8 cellular contexts compared by ENCODE assay signal in genomic region chr2:55885129-55885943, GRCh38. TPM values are rescaled to one million over a fixed set of nuclear protein-coding genes. Genes with fewer than 3 reads are reported as not detected.
DNase-seq lines count a peak whose midpoint lies in the region; ATAC-seq, FAIRE-seq and TF ChIP-seq lines count a peak whose summit lies in the region.

No MANE protein-coding gene starts in this region.

- 7% methylated on average over 11 of the region's 11 CpGs for WGBS in K562 (ENCODE audit: insufficient coverage, low coverage, missing lambda C conversion rate)
- 59 to 65% methylated on average over 11 of the region's 11 CpGs for WGBS in tibial nerve, 2 donors

- no peaks in the 10 kb centered on the region for H3K9me1 ChIP-seq in K562 (ENCODE audit: control insufficient read depth, insufficient read depth, low read length)

- TF ChIP-seq EP300 in K562 (IDR thresholded peaks at IDR 0.05; ENCODE audit: low read length) (no peak), tibial nerve (IDR thresholded peaks at IDR 0.05) (peak in 1 of 2 donors; percentile 93)

- H4K20me1 ChIP-seq in K562 (replicated peaks; ENCODE audit: control insufficient read depth, insufficient read depth, low read length) (no peaks in the 10 kb centered on the region), MM.1S (ENCODE audit: insufficient read depth, low read length) (no peaks in the 10 kb centered on the region)

- TF ChIP-seq RAD21 in K562 (CRISPR knock-in tag; conservative IDR thresholded peaks at IDR 0.05 in 1 of 2, IDR thresholded peaks at IDR 0.05 in 1 of 2), result no peak

- intact Hi-C loops in K562 (cut with micrococcal nuclease), result no loop called here

- peak; percentile 93 for DNase-seq in LHCN-M2 (ENCODE audit: low read depth)
- peak in 1 of 4 experiments; percentile 12 for DNase-seq in K562 (ENCODE audit: extremely low read depth in 1 of 4, low spot score in 3 of 4)
- DNase-seq in kidney glomerular epithelial cell (lab: John Stamatoyannopoulos, UW), result peak; percentile 64
- no peak for DNase-seq in tibial nerve (ENCODE audit: low spot score in 2 of 2)
- DNase-seq in HT-29 (ENCODE audit: low spot score), result no peak
- no peak for DNase-seq in SHP77 treated with DMSO at 0.1 percent for 48 hours (lab: John Stamatoyannopoulos, UW)
- no peak for DNase-seq in MM.1S

- no peak for TF ChIP-seq CTCF in K562 (IDR thresholded peaks at IDR 0.05 in 2 of 3, conservative IDR thresholded peaks at IDR 0.05 in 1 of 3; ENCODE audit: insufficient read depth in 2 of 3, low read depth in 1 of 3, low read length in 3 of 3)
- no peak for TF ChIP-seq CTCF in tibial nerve (IDR thresholded peaks at IDR 0.05)
- no peak for TF ChIP-seq CTCF in MM.1S (IDR thresholded peaks at IDR 0.05; ENCODE audit: low read length)

- POLR2A ChIA-PET in K562 (lab: Yijun Ruan, JAX), result no interaction called here

- no peaks in the 10 kb centered on the region for H3F3A ChIP-seq in MM.1S (ENCODE audit: insufficient read depth, low read length)

- no peak overlapping the region for H3K4me3 ChIP-seq in K562
- H3K4me3 ChIP-seq in tibial nerve, result no peak overlapping the region
- no peak overlapping the region for H3K4me3 ChIP-seq in MM.1S (ENCODE audit: low read length)

- in situ Hi-C loops in K562 (cut with MboI), result no loop called here

- H3K4me2 ChIP-seq in K562 (ENCODE audit: insufficient read depth, low read length) (no peak overlapping the region), MM.1S (ENCODE audit: low read depth, low read length) (no peak overlapping the region)

- H3K36me3 ChIP-seq in K562 (ENCODE audit: control insufficient read depth, insufficient read depth, low read length) (no peaks in the 10 kb centered on the region), tibial nerve (no peaks in the 10 kb centered on the region), MM.1S (replicated peaks; ENCODE audit: insufficient read depth, low read length) (no peaks in the 10 kb centered on the region)

- BruUV-seq in K562 (replicated peaks; lab: Mats Ljungman, UMichigan), result no TSS peak

- H3K4me1 ChIP-seq in K562 (replicated peaks in 1 of 2; ENCODE audit: control insufficient read depth in 2 of 2, insufficient read depth in 2 of 2, low read length in 2 of 2) (peaks cover 0 to 2% of the 10 kb centered on the region in 2 experiments; a peak in 2 of 5 replicates), tibial nerve (peaks cover 0 to 62% (median 23%) of the 10 kb centered on the region in 4 donors), MM.1S (ENCODE audit: low read length) (no peaks in the 10 kb centered on the region)

- FAIRE-seq in K562 (lab: Jason Lieb, UNC), result peak; percentile 19

- H3K27me3 ChIP-seq in K562 (ENCODE audit: control insufficient read depth in 2 of 2, insufficient read depth in 2 of 2, low read length in 2 of 2) (peaks cover 0 to 5% of the 10 kb centered on the region in 2 experiments; a peak in 1 of 5 replicates), tibial nerve (no peaks in the 10 kb centered on the region), MM.1S (replicated peaks; ENCODE audit: insufficient read depth, low read length) (no peaks in the 10 kb centered on the region)

- H3K27ac ChIP-seq in K562 (ENCODE audit: extremely low read depth, low read depth, low read length), result peak overlapping the region; percentile 21; the same call in 1 of the 3 replicates
- peak overlapping the region; percentile 31 to 84 (median 58) for H3K27ac ChIP-seq in tibial nerve
- no peak overlapping the region for H3K27ac ChIP-seq in MM.1S (ENCODE audit: low read length)

- H3K79me2 ChIP-seq in K562 (ENCODE audit: control insufficient read depth, insufficient read depth, low read length) (no peaks in the 10 kb centered on the region), MM.1S (ENCODE audit: low read length) (no peaks in the 10 kb centered on the region)

- ATAC-seq in K562 (peak; percentile 64), GM18858 (IDR thresholded peaks at IDR 0.05; ENCODE audit: unreplicated experiment) (no peak)

- H3K9ac ChIP-seq in K562 (ENCODE audit: insufficient read depth in 1 of 2, low read depth in 2 of 2, low read length in 2 of 2), result no peak overlapping the region
- H3K9ac ChIP-seq in MM.1S (ENCODE audit: low read length), result no peak overlapping the region

- H3K9me3 ChIP-seq in K562 (replicated peaks; ENCODE audit: control insufficient read depth, insufficient read depth, low read depth, low read length) (no peaks in the 10 kb centered on the region), tibial nerve (no peaks in the 10 kb centered on the region), MM.1S (replicated peaks; ENCODE audit: insufficient read depth, low read length) (no peaks in the 10 kb centered on the region)

- TF ChIP-seq POLR2A in K562 (conservative IDR thresholded peaks at IDR 0.05), result no peak
- TF ChIP-seq POLR2A in tibial nerve (IDR thresholded peaks at IDR 0.05), result no peak

- CTCF ChIA-PET in K562 (lab: Yijun Ruan, JAX; ENCODE audit: low intra/inter-chr PET ratio), result interaction anchor here (0.7 kb wide), 1 partner anchor 571 kb away, joined by 3 read pairs; no protein-coding TSS in a partner anchor

- no peaks in the 10 kb centered on the region for H3K9me2 ChIP-seq in MM.1S (replicated peaks; ENCODE audit: insufficient read depth, low read length)

- peak overlapping the region; percentile 48 for H2AFZ ChIP-seq in K562 (ENCODE audit: low read depth, low read length)
- H2AFZ ChIP-seq in MM.1S (ENCODE audit: low read length), result no peak overlapping the region

TF ChIP-seq in K562, 482 proteins besides CTCF, POLR2A, EP300 and RAD21 (continues in another document):
- TF ChIP-seq ZBTB1 (CRISPR knock-in tag; IDR thresholded peaks at IDR 0.05; ENCODE audit: borderline replicate concordance, low read depth) (no peak), GTF3C2 (IDR thresholded peaks at IDR 0.05; ENCODE audit: borderline replicate concordance, extremely low read depth, insufficient read length) (no peak), SMARCE1 (IDR thresholded peaks at IDR 0.05) (peak; percentile 70), DPF2 (IDR thresholded peaks at IDR 0.05) (0 out of 2 replicates have a peak, but pooled peaks have one; percentile 32), ZFPM2 (CRISPR knock-in tag; IDR thresholded peaks at IDR 0.05) (no peak), L3MBTL2 (IDR thresholded peaks at IDR 0.05) (peak; percentile 51; the same call in 1 of the 2 replicates), ZFP36 (IDR thresholded peaks at IDR 0.05; ENCODE audit: low read depth, low read length, partially characterized antibody) (no peak), DIDO1 (tag; IDR thresholded peaks at IDR 0.05; ENCODE audit: low read depth) (no peak), JUN (IDR thresholded peaks at IDR 0.05; ENCODE audit: borderline replicate concordance, low read depth, low read length) (peak; percentile 74; the same call in 1 of the 2 replicates), JUN (CRISPR knock-in tag; IDR thresholded peaks at IDR 0.05; ENCODE audit: borderline replicate concordance) (no peak), OTX1 (CRISPR knock-in tag; IDR thresholded peaks at IDR 0.05) (no peak), ZNF41 (CRISPR knock-in tag; conservative IDR thresholded peaks at IDR 0.05) (no peak), C11orf30 (IDR thresholded peaks at IDR 0.05; ENCODE audit: low read depth) (peak; percentile 92), ZEB2 (IDR thresholded peaks at IDR 0.05) (no peak), FOXA1 (IDR thresholded peaks at IDR 0.05; ENCODE audit: borderline replicate concordance) (no peak)

RNA-seq across cellular contexts. Expression of gene EFEMP1, which starts 38.2 kb away (rescaled TPM):
- 37.8 and 52.5 TPM in 2 replicates for total RNA-seq in LHCN-M2 (2014; rRNA removed)
- polyA plus RNA-seq in LHCN-M2 (2012), result 59.2 TPM
- total RNA-seq in K562 (2011; cell fraction: chromatin; rRNA removed; ENCODE audit: low replicate concordance), result 3.1 and 4.1 TPM in 2 replicates
- total RNA-seq in K562 (2011; cell fraction: nucleolus; rRNA removed), result 3.0 and 5.8 TPM in 2 replicates
- 2.4 and 3.3 TPM in 2 replicates for total RNA-seq in K562 (2011; cell fraction: nucleoplasm; rRNA removed)
- total RNA-seq in K562 (2014; rRNA removed), result 0.16 and 0.32 TPM in 2 replicates
- total RNA-seq in K562 (2014; rRNA removed; fragmentation: Illumina TruSeq; extraction: Trizol), result 0.19 and 0.22 TPM in 2 replicates
- 0.07 and 0.53 TPM in 2 replicates for total RNA-seq in K562 (2015; rRNA removed; fragmentation: Illumina TruSeq; extraction: Trizol)
- total RNA-seq in K562 (2021), result 0.82 and 0.83 TPM in 2 replicates
- 0.70 and 6.2 TPM in 2 replicates for polyA plus RNA-seq in K562 (2011; rRNA removed)
- polyA plus RNA-seq in K562 (2011; cell fraction: cytosol; rRNA removed), result 1.3 and 4.9 TPM in 2 replicates
- 0.53 and 4.8 TPM in 2 replicates for polyA plus RNA-seq in K562 (2011; cell fraction: nucleus; rRNA removed)
- polyA plus RNA-seq in K562 (2012), result 0.35 and 0.42 TPM in 2 replicates
- polyA plus RNA-seq in K562 (2014; fragmentation: Illumina TruSeq; extraction: Trizol), result 0.22 and 0.79 TPM in 2 replicates
- under 1 TPM; 0.15 to 0.22 TPM for polyA plus RNA-seq in K562 (2014; fragmentation: Nextera tagmentation; extraction: Ambion mirVana)
- 0.05 and 0.07 TPM in 2 replicates for polyA plus RNA-seq in K562 (2014; rRNA removed)
- 2.1 and 10.4 TPM in 2 replicates for polyA minus RNA-seq in K562 (2011; rRNA and poly(A)+ RNA removed)
- 4.9 TPM in 1 of 2 replicates, not detected in the other for polyA minus RNA-seq in K562 (2011; cell fraction: cytosol; rRNA and poly(A)+ RNA removed)
- polyA minus RNA-seq in K562 (2011; cell fraction: nucleus; rRNA and poly(A)+ RNA removed), result 1.4 and 3.9 TPM in 2 replicates
- 100 to 1,000 TPM; 113 to 253 (median 137) TPM for total RNA-seq in tibial nerve
- total RNA-seq in HT-29 (2014; rRNA removed; shearing (Covaris generic)), result not detected in 2 replicates

Comparison
In these comparisons a context has a peak if more than half of its experiments do, and no peak if none do; other contexts are left out.
1. DNase-seq: peak in LHCN-M2 (single experiment) and kidney glomerular epithelial cell (single experiment); none in tibial nerve (0 of 2), HT-29 (single experiment), SHP77 treated with DMSO at 0.1 percent for 48 hours (single experiment) and MM.1S (single experiment).